ENCODE assay signal across 7 cellular contexts in the genomic region with DNA sequence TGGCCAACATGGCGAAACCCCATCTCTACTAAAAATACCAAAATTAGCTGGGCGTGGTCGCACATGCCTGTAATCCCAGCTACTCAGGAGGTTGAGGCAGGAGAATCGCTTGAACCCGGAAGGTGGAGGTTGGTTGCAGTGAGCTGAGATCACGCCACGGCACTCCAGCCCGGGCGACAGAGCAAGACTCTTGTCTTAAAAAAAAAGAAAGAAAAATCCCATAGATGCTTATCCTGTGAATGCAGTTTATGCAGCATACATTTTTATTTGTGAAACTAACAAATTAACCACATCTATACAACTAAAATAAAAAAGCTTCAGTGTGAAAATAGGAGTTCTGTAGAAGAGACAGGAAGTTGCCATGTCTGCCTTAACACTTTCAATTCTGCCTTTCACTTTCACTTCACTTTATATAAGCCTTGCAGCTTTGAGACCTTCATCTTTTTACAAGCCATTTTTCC. TPM values are rescaled to one million over a fixed set of nuclear protein-coding genes. Genes with fewer than 3 reads are reported as not detected.
DNase-seq lines count a peak whose midpoint lies in the region; ATAC-seq and TF ChIP-seq lines count a peak whose summit lies in the region.

No MANE protein-coding gene starts in this region.

- ATAC-seq in GM21717 (IDR thresholded peaks at IDR 0.05; ENCODE audit: unreplicated experiment): peak; percentile 39

- no peak for TF ChIP-seq CTCF in choroid plexus epithelial cell (conservative IDR thresholded peaks at IDR 0.05; ENCODE audit: low read depth, low read length)
- no peak for TF ChIP-seq CTCF in ovary (IDR thresholded peaks at IDR 0.05)

- H3K27me3 ChIP-seq in ovary: no peaks in the 10 kb centered on the region

- intact Hi-C loops in ovary (cut with DNase I): no loop called here

- H3K4me1 ChIP-seq in ovary (ENCODE audit: insufficient read depth): peaks cover 10% of the 10 kb centered on the region

- TF ChIP-seq EP300 in ovary (IDR thresholded peaks at IDR 0.05): no peak

- H3K9me3 ChIP-seq in ovary: no peaks in the 10 kb centered on the region

- WGBS in ovary, 3 donors: 45 to 59% (median 55%) methylated on average over 9 of the region's 9 CpGs

- no peak for TF ChIP-seq POLR2A in ovary (IDR thresholded peaks at IDR 0.05)

- H3K36me3 ChIP-seq in ovary: no peaks in the 10 kb centered on the region

- peak overlapping the region in 1 of 2 donors; percentile 63 for H3K27ac ChIP-seq in ovary

- no peak overlapping the region for H3K4me3 ChIP-seq in choroid plexus epithelial cell (ENCODE audit: low read depth, low read length)
- H3K4me3 ChIP-seq in ovary: peak overlapping the region; percentile 2

- DNase-seq in RPMI7951 (ENCODE audit: low read depth) (peak; percentile 60), choroid plexus epithelial cell (ENCODE audit: low read depth) (peak; percentile 67), ovary (no peak), NCI-H1417 (lab: John Stamatoyannopoulos, UW) (no peak), glomerular visceral epithelial cell (ENCODE audit: extremely low spot score) (no peak), HuH-7 (ENCODE audit: low spot score) (no peak)

RNA-seq across cellular contexts. Expression of a gene that starts 7.1 kb away (rescaled TPM):
- not detected in 2 replicates for total RNA-seq in RPMI7951 (2014; rRNA removed; shearing (Covaris generic))
- total RNA-seq in ovary: 1 to 10 TPM in 3 of 7 donors, under 1 TPM in 4; 0.48 to 4.6 (median 0.92) TPM
- polyA plus RNA-seq in ovary: 10 to 100 TPM in 1 of 2 donors, 1 to 10 TPM in 1; 1.3 to 15.4 TPM

RNA-seq across cellular contexts. Expression of a gene that starts 18.5 kb away (rescaled TPM):
- total RNA-seq in RPMI7951 (2014; rRNA removed; shearing (Covaris generic)): not detected in 2 replicates
- total RNA-seq in ovary: under 1 TPM in 3 of 7 donors, not detected in 4; 0.13 to 0.47 (median 0.15) TPM
- under 1 TPM; 0.04 to 0.27 TPM for polyA plus RNA-seq in ovary

RNA-seq across cellular contexts. Expression of a gene that starts 45.9 kb away (rescaled TPM):
- 120 and 125 TPM in 2 replicates for total RNA-seq in RPMI7951 (2014; rRNA removed; shearing (Covaris generic))
- total RNA-seq in ovary: 100 to 1,000 TPM in 2 of 7 donors, 10 to 100 TPM in 5; 69.3 to 160 (median 87.0) TPM
- 100 to 1,000 TPM in 1 of 2 donors, 10 to 100 TPM in 1; 62.9 to 222 TPM for polyA plus RNA-seq in ovary

Comparison
In these comparisons a context has a peak if more than half of its experiments do, and no peak if none do; other contexts are left out.
1. DNase-seq: peak in RPMI7951 (single experiment) and choroid plexus epithelial cell (single experiment); none in ovary (0 of 5), NCI-H1417 (0 of 3), glomerular visceral epithelial cell (single experiment) and HuH-7 (single experiment).